16 cellular contexts compared by ENCODE assay signal in the genomic region with DNA sequence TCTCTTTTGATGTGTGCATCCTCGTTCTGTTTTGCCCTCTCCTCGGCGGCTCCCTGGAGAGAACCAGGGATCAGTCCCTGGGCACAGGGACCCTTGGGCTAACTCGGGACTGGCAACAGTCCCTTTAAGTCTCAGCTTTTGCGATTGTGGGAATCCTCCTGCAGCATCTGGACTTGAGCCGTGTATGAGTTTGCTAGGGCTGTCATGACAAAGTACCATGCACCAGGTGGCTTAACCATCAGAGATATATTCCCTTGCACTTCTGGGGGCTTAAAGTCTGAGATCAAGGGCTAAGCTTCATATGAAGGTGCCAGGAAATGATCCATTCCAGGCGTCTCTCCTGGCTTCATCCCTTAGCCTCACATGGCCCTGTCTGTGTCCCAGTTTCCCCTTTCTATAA.
"Had no signal": no experiment of that assay in that cellular context is flagged by ENCODE, and none has a peak within 500 bp of the region (broad histone marks: within the 10 kb centered on the region; RNA-seq: fewer than 3 reads in every experiment).

No MANE protein-coding gene starts in this region.

- H3K9me3 Mint-ChIP-seq: activated CD4-positive, alpha-beta T cell treated with anti-CD3 and anti-CD28 coated beads, Interleukin-2, amount 10 ng/mL, durations not matched to agents 7 days and 5 days; immature natural killer cell; neural crest cell; T-cell had no signal

- ATAC-seq: heart right ventricle, SK-N-SH treated with all-trans-retinoic acid at 6 μM for 48 hours, T-cell had no signal

- H3K4me3 ChIP-seq: adrenal gland, esophagus muscularis mucosa, heart right ventricle, left ventricle myocardium inferior had no signal

- H3K27me3 ChIP-seq: adrenal gland, esophagus muscularis mucosa, heart right ventricle had no signal

- H3K36me3 ChIP-seq: adrenal gland, left ventricle myocardium inferior had no signal

- H3K27ac ChIP-seq: adrenal gland, esophagus muscularis mucosa, heart right ventricle, left ventricle myocardium inferior had no signal

- H3K4me3 Mint-ChIP-seq: activated CD4-positive, alpha-beta T cell treated with anti-CD3 and anti-CD28 coated beads, Interleukin-2, amount 10 ng/mL, durations not matched to agents 7 days and 5 days; immature natural killer cell; neural crest cell; T-cell had no signal

- H3K4me1 Mint-ChIP-seq: neural crest cell had no signal

- H3K27me3 Mint-ChIP-seq: activated CD4-positive, alpha-beta T cell treated with anti-CD3 and anti-CD28 coated beads, Interleukin-2, amount 10 ng/mL, durations not matched to agents 7 days and 5 days; progenitor cell of endocrine pancreas; T-cell had no signal

- DNase-seq: activated CD4-positive, alpha-beta T cell treated with anti-CD3 and anti-CD28 coated beads, Interleukin-2, amount 10 ng/mL, durations not matched to agents 7 days and 5 days; activated naive CD4-positive, alpha-beta T cell; adrenal gland; effector CD8-positive, alpha-beta T cell; heart right ventricle; immature natural killer cell; kidney glomerular epithelial cell; left ventricle myocardium inferior; mammary epithelial cell; stimulated activated CD4-positive, alpha-beta T cell treated with anti-CD3 and anti-CD28 coated beads, Interleukin-12 subunit alpha, Interleukin-12 subunit beta, amount 100 ng/mL, for 4 hours; stimulated activated CD4-positive, alpha-beta T cell treated with anti-CD3 and anti-CD28 coated beads, Interleukin-1b, Interleukin-23, amount 100 ng/mL, for 48 hours; T-cell had no signal

- H3K4me1 ChIP-seq: left ventricle myocardium inferior had no signal

- H3K9me3 ChIP-seq: adrenal gland, esophagus muscularis mucosa, heart right ventricle, left ventricle myocardium inferior had no signal

- H3K27ac Mint-ChIP-seq: activated CD4-positive, alpha-beta T cell treated with anti-CD3 and anti-CD28 coated beads, Interleukin-2, amount 10 ng/mL, durations not matched to agents 7 days and 5 days; progenitor cell of endocrine pancreas had no signal
